Comparison of ENCODE assay signal across 1 cellular context in genomic region chr1:113942527-113942926, GRCh38.
A peak's percentile ranks its signal among the peaks of the same experiment; 100 is the strongest.
TF ChIP-seq lines count a peak whose summit lies in the region.

No MANE protein-coding gene starts in this region.

TF ChIP-seq in K562, 482 proteins besides CTCF, POLR2A, EP300 and RAD21:
- no peak for TF ChIP-seq ZNF76 (CRISPR knock-in tag; IDR thresholded peaks at IDR 0.05; ENCODE audit: borderline replicate concordance)
- no peak for TF ChIP-seq TOE1 (IDR thresholded peaks at IDR 0.05; ENCODE audit: borderline replicate concordance)
- TF ChIP-seq TOE1 (CRISPR knock-in tag; IDR thresholded peaks at IDR 0.05; ENCODE audit: borderline replicate concordance, low read depth) = no peak
- peak; percentile 61; the same call in 1 of the 2 replicates for TF ChIP-seq C11orf30 (IDR thresholded peaks at IDR 0.05; ENCODE audit: low read depth)
- peak; percentile 79 for TF ChIP-seq ZNF316 (IDR thresholded peaks at IDR 0.05)
- TF ChIP-seq NR4A1 (CRISPR knock-in tag; IDR thresholded peaks at IDR 0.05) = no peak
- no peak for TF ChIP-seq NR4A1 (tag; IDR thresholded peaks at IDR 0.05)
TF ChIP-seq in K562: peak in this region for 2.
